In the genomic region with DNA sequence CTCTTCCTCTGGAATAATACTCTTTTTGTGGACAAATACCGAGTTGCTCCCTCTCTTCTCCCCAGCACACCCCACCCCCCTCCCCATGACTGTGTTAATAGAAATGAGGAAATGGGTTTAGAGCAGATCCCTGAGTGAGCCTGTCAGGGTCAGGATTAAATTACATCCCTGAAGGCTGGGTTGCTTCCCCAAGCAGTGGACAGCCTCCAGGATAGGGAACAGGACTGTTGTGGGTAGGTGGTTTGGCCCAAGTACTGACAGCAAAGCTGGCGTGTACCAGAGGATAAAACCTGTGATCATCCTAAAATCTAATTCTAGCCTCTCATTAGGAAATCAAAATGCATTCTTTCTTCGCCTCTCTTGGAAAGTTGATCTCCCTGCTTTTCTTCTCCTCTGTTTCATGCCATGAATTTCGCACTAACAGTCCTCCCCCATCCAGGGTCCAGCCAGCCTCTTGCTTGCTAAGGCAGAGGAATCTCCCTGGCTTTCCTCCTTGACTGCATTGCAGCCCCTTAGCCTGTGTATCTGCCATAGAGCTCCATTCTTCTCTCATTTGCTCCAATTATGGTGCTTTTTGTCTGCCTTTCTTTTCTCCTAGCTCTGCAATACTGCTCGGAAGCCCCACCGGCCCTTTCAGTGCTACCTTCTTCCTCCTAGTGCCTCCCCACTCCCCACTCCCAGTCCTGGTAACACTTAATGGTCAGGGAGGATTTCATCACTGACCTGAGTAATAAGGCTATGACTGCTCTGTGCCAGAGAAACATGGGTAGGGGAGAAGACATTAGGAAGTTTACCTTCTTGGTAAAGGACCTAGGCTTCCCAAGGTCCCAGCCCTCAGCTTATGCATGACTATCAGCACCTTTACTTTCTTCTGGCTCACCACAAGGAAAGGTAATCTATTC, we compare ENCODE assay signal across 13 cellular contexts. TPM values are rescaled to one million over a fixed set of nuclear protein-coding genes. Genes with fewer than 3 reads are reported as not detected.
DNase-seq lines count a peak whose midpoint lies in the region; ATAC-seq and TF ChIP-seq lines count a peak whose summit lies in the region.
"Had no signal": no experiment of that assay in that cellular context is flagged by ENCODE, and none has a peak within 500 bp of the region (broad histone marks: within the 10 kb centered on the region; RNA-seq: fewer than 3 reads in every experiment).

No MANE protein-coding gene starts in this region.

- H3K36me3 Mint-ChIP-seq in dendritic cell treated with granulocyte-macrophage colony-stimulating factor and Interleukin-4, amounts not matched to agents 40 ng/mL and 50 ng/mL, for 4 days (ENCODE audit: low read depth): peaks cover 38% of the 10 kb centered on the region

- H3K9ac ChIP-seq in neuronal stem cell (ENCODE audit: low read depth, low read length, poor library complexity): no peak overlapping the region

- H2AK5ac ChIP-seq in neuronal stem cell (ENCODE audit: low read depth, low read length): no peak overlapping the region

- no peak overlapping the region for H2BK120ac ChIP-seq in neuronal stem cell (ENCODE audit: low read depth, low read length)

- H3K4ac ChIP-seq in neuronal stem cell (ENCODE audit: low read length): no peak overlapping the region

- H3K27ac Mint-ChIP-seq in dendritic cell treated with granulocyte-macrophage colony-stimulating factor and Interleukin-4, amounts not matched to agents 40 ng/mL and 50 ng/mL, for 4 days: peak overlapping the region; percentile 6
- H3K27ac Mint-ChIP-seq: stimulated activated memory B cell treated with anti-CD40 and anti-IgM and Interleukin-4, amounts not matched to agents 10 μg/mL and 1 μg/mL and 100 μg/mL, for 72 hours had no signal

- H3K27me3 Mint-ChIP-seq in dendritic cell treated with granulocyte-macrophage colony-stimulating factor and Interleukin-4, amounts not matched to agents 40 ng/mL and 50 ng/mL, for 4 days: no peaks in the 10 kb centered on the region
- H3K27me3 Mint-ChIP-seq: stimulated activated memory B cell treated with anti-CD40 and anti-IgM and Interleukin-4, amounts not matched to agents 10 μg/mL and 1 μg/mL and 100 μg/mL, for 72 hours had no signal

- no peak for TF ChIP-seq CTCF in spleen (IDR thresholded peaks at IDR 0.05 in 8 of 11, conservative IDR thresholded peaks at IDR 0.05 in 3 of 11)

- H3K4me3 Mint-ChIP-seq in dendritic cell treated with granulocyte-macrophage colony-stimulating factor and Interleukin-4, amounts not matched to agents 40 ng/mL and 50 ng/mL, for 4 days: no peak overlapping the region
- H3K4me3 Mint-ChIP-seq: stimulated activated memory B cell treated with anti-CD40 and anti-IgM and Interleukin-4, amounts not matched to agents 10 μg/mL and 1 μg/mL and 100 μg/mL, for 72 hours had no signal

- H2BK15ac ChIP-seq in neuronal stem cell (ENCODE audit: low read length): no peak overlapping the region

- no peak overlapping the region for H4K91ac ChIP-seq in neuronal stem cell (ENCODE audit: low read depth, low read length, poor library complexity)

- H3K4me1 Mint-ChIP-seq in dendritic cell treated with granulocyte-macrophage colony-stimulating factor and Interleukin-4, amounts not matched to agents 40 ng/mL and 50 ng/mL, for 4 days (ENCODE audit: low read depth): peaks cover 72% of the 10 kb centered on the region

- H3K9me3 ChIP-seq in neuronal stem cell (replicated peaks in 1 of 2; ENCODE audit: control insufficient read depth in 2 of 2, insufficient read depth in 1 of 2, low read depth in 1 of 2, low read length in 2 of 2) (no peaks in the 10 kb centered on the region), spleen (no peaks in the 10 kb centered on the region)
- H3K9me3 ChIP-seq: Peyer's patch had no signal

- no peak overlapping the region for H4K8ac ChIP-seq in neuronal stem cell (ENCODE audit: low read depth, low read length)

- no peaks in the 10 kb centered on the region for H3K27me3 ChIP-seq in neuronal stem cell (ENCODE audit: control insufficient read depth in 3 of 3, insufficient read depth in 3 of 3, low read depth in 1 of 3, low read length in 3 of 3)
- H3K27me3 ChIP-seq in spleen (replicated peaks in 1 of 7): no peaks in the 10 kb centered on the region
- H3K27me3 ChIP-seq: Peyer's patch had no signal

- intact Hi-C loops in dendritic cell treated with granulocyte-macrophage colony-stimulating factor and Interleukin-4, amounts not matched to agents 40 ng/mL and 50 ng/mL, for 4 days (cut with micrococcal nuclease): no loop called here
- intact Hi-C loops in spleen (cut with DNase I; ENCODE audit: low total_unique reads): no loop called here

- no peak for TF ChIP-seq POLR2A in spleen (IDR thresholded peaks at IDR 0.05)

- H3K79me1 ChIP-seq in neuronal stem cell (ENCODE audit: low read depth, low read length): peaks cover 2% of the 10 kb centered on the region

- H3K4me3 ChIP-seq in neuronal stem cell (ENCODE audit: low read length in 2 of 2) (no peak overlapping the region), spleen (no peak overlapping the region)
- H3K4me3 ChIP-seq: Peyer's patch, skin epidermis had no signal

- WGBS in neuronal stem cell (ENCODE audit: extremely low coverage in 2 of 2, insufficient read length in 2 of 2, insufficient replicate concordance in 1 of 2), 2 donors: no CpG with 5 or more reads among the region's 6 CpGs
- 69 to 90% (median 74%) methylated on average over 6 of the region's 6 CpGs for WGBS in spleen, 5 donors

- H2BK5ac ChIP-seq in neuronal stem cell (ENCODE audit: low read length): no peak overlapping the region

- H2AFZ ChIP-seq in neuronal stem cell (ENCODE audit: low read length): no peak overlapping the region

- H3K23ac ChIP-seq in neuronal stem cell (ENCODE audit: low read depth, low read length, poor library complexity): no peak overlapping the region

- H3K36me3 ChIP-seq in neuronal stem cell (replicated peaks in 1 of 2; ENCODE audit: control insufficient read depth in 2 of 2, insufficient read depth in 2 of 2, low read length in 2 of 2) (peaks cover 8 to 79% of the 10 kb centered on the region in 2 donors), spleen (peaks cover 0 to 72% (median 9%) of the 10 kb centered on the region in 6 donors)

- peaks cover 18 to 51% of the 10 kb centered on the region in 2 donors for H3K4me1 ChIP-seq in neuronal stem cell (ENCODE audit: control insufficient read depth in 2 of 2, insufficient read depth in 1 of 2, low read depth in 1 of 2, low read length in 2 of 2)
- H3K4me1 ChIP-seq in spleen: peaks cover 0 to 76% (median 35%) of the 10 kb centered on the region in 6 donors

- H3K27ac ChIP-seq in neuronal stem cell (replicated peaks; ENCODE audit: low read length): peak overlapping the region; percentile 30
- peak overlapping the region in 2 of 8 donors; percentile 22 to 30 for H3K27ac ChIP-seq in spleen
- H3K27ac ChIP-seq: Peyer's patch had no signal

- no peak for ATAC-seq in GM18519 (IDR thresholded peaks at IDR 0.05; ENCODE audit: low FRiP score, unreplicated experiment)
- ATAC-seq in GM21737 (IDR thresholded peaks at IDR 0.05; ENCODE audit: unreplicated experiment): no peak
- ATAC-seq: left colon; stimulated activated memory B cell treated with anti-CD40 and anti-IgM and Interleukin-4, amounts not matched to agents 10 μg/mL and 1 μg/mL and 100 μg/mL, for 72 hours had no signal

- H3K9me3 Mint-ChIP-seq in dendritic cell treated with granulocyte-macrophage colony-stimulating factor and Interleukin-4, amounts not matched to agents 40 ng/mL and 50 ng/mL, for 4 days: no peaks in the 10 kb centered on the region
- H3K9me3 Mint-ChIP-seq: stimulated activated memory B cell treated with anti-CD40 and anti-IgM and Interleukin-4, amounts not matched to agents 10 μg/mL and 1 μg/mL and 100 μg/mL, for 72 hours had no signal

- no peak overlapping the region for H3K14ac ChIP-seq in neuronal stem cell (ENCODE audit: low read length)

- DNase-seq in Daoy (ENCODE audit: low read depth) (peak; percentile 77), NCI-H69 (lab: John Stamatoyannopoulos, UW) (peak; percentile 34), neuronal stem cell (ENCODE audit: low spot score) (no peak), spleen (no peak), foreskin melanocyte (no peak)
- DNase-seq: DMS79, left colon, Peyer's patch had no signal

- no peak overlapping the region for H2BK12ac ChIP-seq in neuronal stem cell (ENCODE audit: low read length)

- no peak overlapping the region for H3K4me2 ChIP-seq in neuronal stem cell (ENCODE audit: insufficient read depth, low read length, poor library complexity, severe bottlenecking)

- no peak overlapping the region for H3K18ac ChIP-seq in neuronal stem cell (ENCODE audit: low read length)

RNA-seq across cellular contexts. Expression of gene LRRC4, which starts 8.4 kb away (rescaled TPM):
- 0.51 and 1.4 TPM in 2 replicates for total RNA-seq in Daoy (2014; rRNA removed; shearing (Covaris generic))
- polyA plus RNA-seq in neuronal stem cell (2013, experiment 1 of 2): 50.0 TPM
- polyA plus RNA-seq in neuronal stem cell (2013, experiment 2 of 2): 47.3 TPM
- 10 to 100 TPM; 13.7 to 43.4 (median 18.3) TPM for total RNA-seq in spleen
- 1 to 10 TPM in 2 of 3 donors, under 1 TPM in 1; 0.78 to 3.7 (median 1.4) TPM for polyA plus RNA-seq in spleen

Comparison
In these comparisons a context has a peak if more than half of its experiments do, and no peak if none do; other contexts are left out.
1. DNase-seq: peak in Daoy (single experiment) and NCI-H69 (single experiment); none in neuronal stem cell (single experiment), spleen (single experiment) and foreskin melanocyte (single experiment).